15 cellular contexts compared by ENCODE assay signal in genomic region chr2:234195516-234195915, GRCh38.
DNase-seq lines count a peak whose midpoint lies in the region; ATAC-seq and TF ChIP-seq lines count a peak whose summit lies in the region.
"Had no signal": no experiment of that assay in that cellular context is flagged by ENCODE, and none has a peak within 500 bp of the region (broad histone marks: within the 10 kb centered on the region; RNA-seq: fewer than 3 reads in every experiment).

No MANE protein-coding gene starts in this region.

- POLR2A ChIA-PET in Caco-2 (lab: Charles Lee) (no interaction called here), PC-3 (lab: Charles Lee; ENCODE audit: unreplicated experiment) (no interaction called here)
- POLR2A ChIA-PET in activated CD8-positive, alpha-beta T cell treated with anti-CD3 and anti-CD28 coated beads, Interleukin-2, amount 10 ng/mL, durations not matched to agents 7 days and 5 days (lab: Charles Lee): no interaction called here

- no peaks in the 10 kb centered on the region for H3K79me2 ChIP-seq in PC-3 (ENCODE audit: low read length)

- CTCF ChIA-PET in Caco-2 (lab: Charles Lee): no interaction called here
- CTCF ChIA-PET in PC-3 (lab: Charles Lee): no interaction called here
- CTCF ChIA-PET in activated CD8-positive, alpha-beta T cell treated with anti-CD3 and anti-CD28 coated beads, Interleukin-2, amount 10 ng/mL, durations not matched to agents 7 days and 5 days (lab: Charles Lee): no interaction called here

- H3F3A ChIP-seq in PC-3 (ENCODE audit: low read length, unreplicated experiment): no peaks in the 10 kb centered on the region

- no peaks in the 10 kb centered on the region for H3K27me3 Mint-ChIP-seq in Caco-2 (ENCODE audit: insufficient read depth, unreplicated experiment)
- H3K27me3 Mint-ChIP-seq in activated CD8-positive, alpha-beta T cell treated with anti-CD3 and anti-CD28 coated beads, Interleukin-2, amount 10 ng/mL, durations not matched to agents 7 days and 5 days (ENCODE audit: low read depth): peaks cover 18% of the 10 kb centered on the region
- H3K27me3 Mint-ChIP-seq: CD4-positive, alpha-beta memory T cell had no signal

- peaks cover 37% of the 10 kb centered on the region for H3K9me3 Mint-ChIP-seq in Caco-2 (ENCODE audit: unreplicated experiment)
- H3K9me3 Mint-ChIP-seq in activated CD8-positive, alpha-beta T cell treated with anti-CD3 and anti-CD28 coated beads, Interleukin-2, amount 10 ng/mL, durations not matched to agents 7 days and 5 days (ENCODE audit: insufficient read depth): no peaks in the 10 kb centered on the region

- H3K4me3 ChIP-seq in Caco-2 (ENCODE audit: low read depth, low read length): no peak overlapping the region
- no peak overlapping the region for H3K4me3 ChIP-seq in PC-3 (ENCODE audit: low read length)
- no peak overlapping the region for H3K4me3 ChIP-seq in RWPE2 (ENCODE audit: severe bottlenecking)
- no peak overlapping the region for H3K4me3 ChIP-seq in transverse colon
- H3K4me3 ChIP-seq: GM23248, HAP-1 had no signal

- H3K9ac ChIP-seq in PC-3 (ENCODE audit: low read length): no peak overlapping the region
- H3K9ac ChIP-seq: GM23248 had no signal

- in situ Hi-C loops in transverse colon (cut with MboI; ENCODE audit: low pct_ligation_motif_present in 1 of 4, low pct_unique_long_range_greater_than_20kb in 1 of 4, low sequenced_read_pairs in 3 of 4): no loop called here

- no peaks in the 10 kb centered on the region for H4K20me1 ChIP-seq in PC-3 (ENCODE audit: low read length)

- no peak for TF ChIP-seq EP300 in transverse colon (IDR thresholded peaks at IDR 0.05; ENCODE audit: low read depth)

- H3K4me1 Mint-ChIP-seq in Caco-2 (ENCODE audit: low read depth, unreplicated experiment): peaks cover 36% of the 10 kb centered on the region
- peaks cover 8% of the 10 kb centered on the region for H3K4me1 Mint-ChIP-seq in activated CD8-positive, alpha-beta T cell treated with anti-CD3 and anti-CD28 coated beads, Interleukin-2, amount 10 ng/mL, durations not matched to agents 7 days and 5 days (ENCODE audit: low read depth)
- H3K4me1 Mint-ChIP-seq: CD14-positive monocyte had no signal

- no peaks in the 10 kb centered on the region for H3K36me3 Mint-ChIP-seq in Caco-2 (ENCODE audit: insufficient read depth, unreplicated experiment)
- H3K36me3 Mint-ChIP-seq in activated CD8-positive, alpha-beta T cell treated with anti-CD3 and anti-CD28 coated beads, Interleukin-2, amount 10 ng/mL, durations not matched to agents 7 days and 5 days (ENCODE audit: low read depth): no peaks in the 10 kb centered on the region
- H3K36me3 Mint-ChIP-seq: CD14-positive monocyte; CD4-positive, alpha-beta memory T cell had no signal

- no peaks in the 10 kb centered on the region for H3K36me3 ChIP-seq in Caco-2 (ENCODE audit: control insufficient read depth, insufficient read depth, low read length)
- H3K36me3 ChIP-seq in PC-3 (ENCODE audit: low read depth, low read length): no peaks in the 10 kb centered on the region
- no peaks in the 10 kb centered on the region for H3K36me3 ChIP-seq in RWPE2 (ENCODE audit: low read depth)
- no peaks in the 10 kb centered on the region for H3K36me3 ChIP-seq in transverse colon
- H3K36me3 ChIP-seq: HAP-1 had no signal

- WGBS in transverse colon (ENCODE audit: low coverage in 1 of 2), 2 donors: 71 to 74% methylated on average over 2 of the region's 2 CpGs

- TF ChIP-seq POLR2A in transverse colon (IDR thresholded peaks at IDR 0.05): no peak

- peak overlapping the region; percentile 74 for H3K27ac Mint-ChIP-seq in Caco-2 (ENCODE audit: unreplicated experiment)
- H3K27ac Mint-ChIP-seq in activated CD8-positive, alpha-beta T cell treated with anti-CD3 and anti-CD28 coated beads, Interleukin-2, amount 10 ng/mL, durations not matched to agents 7 days and 5 days: no peak overlapping the region
- H3K27ac Mint-ChIP-seq: CD14-positive monocyte had no signal

- ATAC-seq in PC-3 (peak; percentile 72; the same call in 1 of the 2 replicates), RWPE2 (ENCODE audit: low read depth) (peak; percentile 53; the same call in 2 of the 3 replicates), Right ventricle myocardium inferior (no peak)
- ATAC-seq in activated CD8-positive, alpha-beta T cell treated with anti-CD3 and anti-CD28 coated beads, Interleukin-2, amount 10 ng/mL, durations not matched to agents 7 days and 5 days: no peak

- H2AFZ ChIP-seq in PC-3 (ENCODE audit: low read length): no peak overlapping the region
- H2AFZ ChIP-seq: GM23248 had no signal

- 0 out of 2 replicates have a peak overlapping the region, but pooled peaks have one; percentile 3 for H3K27ac ChIP-seq in PC-3 (ENCODE audit: low read length)
- no peak overlapping the region for H3K27ac ChIP-seq in RWPE2 (ENCODE audit: poor library complexity, severe bottlenecking)
- H3K27ac ChIP-seq in transverse colon: no peak overlapping the region
- H3K27ac ChIP-seq: GM23248 had no signal

- H3K27me3 ChIP-seq in Caco-2 (replicated peaks; ENCODE audit: control insufficient read depth, insufficient read depth, low read length): no peaks in the 10 kb centered on the region
- no peaks in the 10 kb centered on the region for H3K27me3 ChIP-seq in PC-3 (ENCODE audit: low read length)
- no peaks in the 10 kb centered on the region for H3K27me3 ChIP-seq in RWPE2 (ENCODE audit: insufficient read depth, poor library complexity, severe bottlenecking)
- peaks cover 8% of the 10 kb centered on the region for H3K27me3 ChIP-seq in transverse colon

- H3K4me3 Mint-ChIP-seq in Caco-2 (ENCODE audit: unreplicated experiment): no peak overlapping the region
- H3K4me3 Mint-ChIP-seq in activated CD8-positive, alpha-beta T cell treated with anti-CD3 and anti-CD28 coated beads, Interleukin-2, amount 10 ng/mL, durations not matched to agents 7 days and 5 days: no peak overlapping the region
- H3K4me3 Mint-ChIP-seq: CD14-positive monocyte; CD4-positive, alpha-beta memory T cell had no signal

- intact Hi-C loops in Caco-2 (cut with micrococcal nuclease; ENCODE audit: unreplicated experiment): loop anchor here (10.0 kb wide), 1 partner anchor 169 kb away; no protein-coding TSS in a partner anchor
- intact Hi-C loops in PC-3 (cut with micrococcal nuclease): no loop called here
- intact Hi-C loops in Right ventricle myocardium inferior (cut with DNase I): no loop called here
- intact Hi-C loops in transverse colon (cut with DNase I; ENCODE audit: low total_unique reads): no loop called here

- DNase-seq in Caco-2: no peak
- DNase-seq in HPDE6-E6E7 (ENCODE audit: extremely low spot score): peak; percentile 55
- DNase-seq in PC-3: peak; percentile 86
- no peak for DNase-seq in RWPE2 (ENCODE audit: low spot score)
- no peak for DNase-seq in Right ventricle myocardium inferior (ENCODE audit: missing footprints)
- no peak for DNase-seq in activated CD8-positive, alpha-beta T cell treated with anti-CD3 and anti-CD28 coated beads, Interleukin-2, amount 10 ng/mL, durations not matched to agents 7 days and 5 days
- no peak for DNase-seq in GM19238 (ENCODE audit: insufficient read length, low spot score)
- DNase-seq in transverse colon: no peak
- DNase-seq: AML-193; Calu3; CD4-positive, alpha-beta memory T cell; GM23248; KG1 had no signal

- peak overlapping the region; percentile 63 for H3K4me2 ChIP-seq in PC-3 (ENCODE audit: low read length)

- H3K9me3 ChIP-seq in Caco-2 (no peaks in the 10 kb centered on the region), PC-3 (ENCODE audit: low read length) (no peaks in the 10 kb centered on the region), RWPE2 (ENCODE audit: severe bottlenecking) (no peaks in the 10 kb centered on the region), transverse colon (no peaks in the 10 kb centered on the region)
- H3K9me3 ChIP-seq: HAP-1 had no signal

- no TSS peak for BruUV-seq in Caco-2 (replicated peaks; lab: Mats Ljungman, UMichigan)
- no TSS peak for BruUV-seq in PC-3 (replicated peaks; lab: Mats Ljungman, UMichigan)

- TF ChIP-seq CTCF in Caco-2 (IDR thresholded peaks at IDR 0.05; ENCODE audit: insufficient read depth in 1 of 2, low read depth in 1 of 2, low read length in 1 of 2, severe bottlenecking in 1 of 2, unreplicated experiment in 1 of 2): no peak
- no peak for TF ChIP-seq CTCF in PC-3 (conservative IDR thresholded peaks at IDR 0.05; ENCODE audit: low read depth, low read length)
- TF ChIP-seq CTCF in RWPE2 (IDR thresholded peaks at IDR 0.05; ENCODE audit: poor library complexity, severe bottlenecking): no peak
- no peak for TF ChIP-seq CTCF in transverse colon (IDR thresholded peaks at IDR 0.05)

- H3K4me1 ChIP-seq in Caco-2: peaks cover 22% of the 10 kb centered on the region
- H3K4me1 ChIP-seq in PC-3 (ENCODE audit: insufficient read depth, low read length): peaks cover 19% of the 10 kb centered on the region
- peaks cover 12% of the 10 kb centered on the region for H3K4me1 ChIP-seq in RWPE2 (ENCODE audit: insufficient read depth, poor library complexity, severe bottlenecking)
- H3K4me1 ChIP-seq in transverse colon: no peaks in the 10 kb centered on the region
- H3K4me1 ChIP-seq: HAP-1 had no signal

- H3K9me2 ChIP-seq in PC-3 (replicated peaks; ENCODE audit: low read length): no peaks in the 10 kb centered on the region

Comparison
In these comparisons a context has a peak if more than half of its experiments do, and no peak if none do; other contexts are left out.
1. DNase-seq: peak in HPDE6-E6E7 (single experiment) and PC-3 (single experiment); none in Caco-2 (0 of 2), RWPE2 (single experiment), Right ventricle myocardium inferior (single experiment), activated CD8-positive, alpha-beta T cell treated with anti-CD3 and anti-CD28 coated beads, Interleukin-2, amount 10 ng/mL, durations not matched to agents 7 days and 5 days (single experiment), GM19238 (single experiment) and transverse colon (single experiment).
2. ATAC-seq: peak in PC-3 (single experiment) and RWPE2 (single experiment); none in Right ventricle myocardium inferior (single experiment) and activated CD8-positive, alpha-beta T cell treated with anti-CD3 and anti-CD28 coated beads, Interleukin-2, amount 10 ng/mL, durations not matched to agents 7 days and 5 days (single experiment).